8 cellular contexts compared by ENCODE assay signal in the genomic region with DNA sequence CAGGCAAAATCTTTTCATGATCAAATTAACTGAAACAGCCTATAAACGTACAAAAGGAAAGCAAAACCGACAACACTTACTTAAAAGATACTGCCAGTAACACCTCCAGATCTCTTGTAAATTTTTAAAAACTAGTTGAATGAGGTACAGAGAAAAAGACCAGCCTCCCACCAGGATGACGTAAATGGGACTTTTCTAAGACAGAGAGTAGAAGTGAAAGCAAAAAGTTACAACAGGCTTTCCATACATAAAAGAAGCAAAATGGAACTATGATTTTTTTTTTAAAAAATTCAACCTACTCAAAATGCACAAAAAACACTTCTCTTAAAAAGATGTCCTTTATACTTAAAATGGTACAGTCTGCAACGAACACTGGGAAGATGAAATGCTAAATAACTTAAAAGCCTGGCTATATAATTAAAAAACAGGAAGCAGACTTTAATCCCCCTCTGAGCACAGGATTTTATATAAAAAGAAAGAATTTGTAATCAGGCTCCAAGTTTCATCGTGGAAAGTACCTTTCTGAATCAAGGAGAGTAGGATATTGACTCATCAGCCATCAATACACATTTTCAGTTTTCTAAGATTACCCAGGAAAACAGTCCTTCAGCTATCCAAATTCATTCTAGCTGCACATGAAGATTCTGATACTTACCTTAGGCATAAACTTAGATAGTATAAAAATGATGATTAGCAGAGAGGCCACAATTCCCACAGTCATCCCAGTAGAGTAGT. TPM values are rescaled to one million over a fixed set of nuclear protein-coding genes. Genes with fewer than 3 reads are reported as not detected.
DNase-seq lines count a peak whose midpoint lies in the region; ATAC-seq, FAIRE-seq and TF ChIP-seq lines count a peak whose summit lies in the region.

No MANE protein-coding gene starts in this region.

- in situ Hi-C loops in GM12878 (cut with MboI): no loop called here

- FAIRE-seq in GM12878 (lab: Jason Lieb, UNC): peak; percentile 47

- RAD21 ChIA-PET in GM12878 (lab: Charles Lee; ENCODE audit: unreplicated experiment): interaction anchor here (0.6 to 5.2 kb wide), 6 partner anchors 13 to 118 kb away, joined by 3 to 77 read pairs (median 8); a partner anchor contains a TSS

- H3K9ac ChIP-seq in BLaER1 treated with 17β-estradiol and CSF1 and Interleukin-3, amounts not matched to agents 10 nM and 100 nM: peak overlapping the region in 10 of 11 experiments; percentile 32 to 71 (median 50); a peak in 16 of 22 replicates
- H3K9ac ChIP-seq in MM.1S (ENCODE audit: low read length): peak overlapping the region; percentile 32; the same call in 1 of the 2 replicates
- H3K9ac ChIP-seq in GM12878 (ENCODE audit: control insufficient read depth, insufficient read depth, low read length): peak overlapping the region; percentile 5

- TF ChIP-seq CTCF in MM.1S (IDR thresholded peaks at IDR 0.05; ENCODE audit: low read length) (no peak), GM12878 (IDR thresholded peaks at IDR 0.05 in 2 of 3, conservative IDR thresholded peaks at IDR 0.05 in 1 of 3; ENCODE audit: control insufficient read depth in 2 of 3, extremely low read depth in 1 of 3, insufficient read depth in 1 of 3, low read depth in 3 of 3, low read length in 3 of 3) (no peak), gastroesophageal sphincter (IDR thresholded peaks at IDR 0.05) (no peak)

- peak overlapping the region in 10 of 11 experiments; percentile 20 to 87 (median 69); a peak in 19 of 22 replicates for H3K27ac ChIP-seq in BLaER1 treated with 17β-estradiol and CSF1 and Interleukin-3, amounts not matched to agents 10 nM and 100 nM
- peak overlapping the region; percentile 59 for H3K27ac ChIP-seq in MM.1S (ENCODE audit: low read length)
- peak overlapping the region; percentile 59 for H3K27ac ChIP-seq in GM12878 (ENCODE audit: control insufficient read depth, insufficient read depth)
- H3K27ac ChIP-seq in gastroesophageal sphincter: no peak overlapping the region
- no peak overlapping the region for H3K27ac ChIP-seq in aorta (ENCODE audit: low read depth in 1 of 2, low read length in 2 of 2)

- H3K79me2 ChIP-seq in MM.1S (ENCODE audit: low read length) (no peaks in the 10 kb centered on the region; the same call in 1 of the 2 replicates), GM12878 (ENCODE audit: control insufficient read depth, insufficient read depth, low read length) (peaks cover 3% of the 10 kb centered on the region; the same call in 1 of the 2 replicates)

- intact Hi-C loops in GM12878 (cut with micrococcal nuclease; ENCODE audit: unreplicated experiment) (loop anchor here (5.0 kb wide), 2 partner anchors 312 to 377 kb away; a partner anchor contains a TSS), left cardiac atrium (cut with DNase I) (loop anchor here (5.0 to 10.0 kb wide), 3 partner anchors 52 to 307 kb away; no protein-coding TSS in a partner anchor), aorta (cut with DNase I) (loop anchor here in 1 of 2 donors (5.0 to 10.0 kb wide), 2 partner anchors 57 to 309 kb away; a partner anchor contains a TSS)

- H3K4me1 ChIP-seq in BLaER1 treated with 17β-estradiol and CSF1 and Interleukin-3, amounts not matched to agents 10 nM and 100 nM: peaks cover 0 to 47% (median 29%) of the 10 kb centered on the region in 10 experiments; a peak in 16 of 20 replicates
- H3K4me1 ChIP-seq in MM.1S (ENCODE audit: low read length) (peaks cover 10% of the 10 kb centered on the region), GM12878 (ENCODE audit: control insufficient read depth, insufficient read depth, low read length) (peaks cover 10% of the 10 kb centered on the region), gastroesophageal sphincter (peaks cover 0 to 2% (median under 1%) of the 10 kb centered on the region in 3 donors), aorta (ENCODE audit: control insufficient read depth in 1 of 2, insufficient read depth in 2 of 2, low read length in 2 of 2) (no peaks in the 10 kb centered on the region)

- SMC1A ChIA-PET in GM12878 (lab: Charles Lee; ENCODE audit: uncharacterized antibody, unreplicated experiment): interaction anchor here (1.0 to 6.1 kb wide), 7 partner anchors 9 to 119 kb away, joined by 3 to 68 read pairs (median 11); a partner anchor contains a TSS

- H4K20me1 ChIP-seq in BLaER1 treated with 17β-estradiol and CSF1 and Interleukin-3, amounts not matched to agents 10 nM and 100 nM: no peaks in the 10 kb centered on the region; a peak in 1 of 22 replicates
- H4K20me1 ChIP-seq in MM.1S (ENCODE audit: insufficient read depth, low read length) (no peaks in the 10 kb centered on the region), GM12878 (ENCODE audit: control insufficient read depth, insufficient read depth) (no peaks in the 10 kb centered on the region)

- WGBS in GM12878 (ENCODE audit: insufficient coverage, insufficient replicate concordance, low lambda C conversion rate, missing lambda C conversion rate): 6% methylated on average over 5 of the region's 5 CpGs
- 48 to 56% methylated on average over 4 to 5 of the region's 5 CpGs for WGBS in gastroesophageal sphincter (ENCODE audit: low coverage in 1 of 2), 2 donors
- 80 to 82% methylated on average over 5 of the region's 5 CpGs for WGBS in aorta, 2 donors

- peaks cover 38 to 94% (median 73%) of the 10 kb centered on the region in 11 experiments for H3K36me3 ChIP-seq in BLaER1 treated with 17β-estradiol and CSF1 and Interleukin-3, amounts not matched to agents 10 nM and 100 nM
- peaks cover 12% of the 10 kb centered on the region for H3K36me3 ChIP-seq in MM.1S (replicated peaks; ENCODE audit: insufficient read depth, low read length)
- peaks cover 0 to 26% of the 10 kb centered on the region in 2 experiments; a peak in 2 of 4 replicates for H3K36me3 ChIP-seq in GM12878 (ENCODE audit: control insufficient read depth in 2 of 2, insufficient read depth in 2 of 2, low read length in 1 of 2)
- H3K36me3 ChIP-seq in gastroesophageal sphincter: peaks cover 0 to 61% of the 10 kb centered on the region in 2 donors
- peaks cover 5% of the 10 kb centered on the region in 2 donors for H3K36me3 ChIP-seq in aorta (ENCODE audit: control insufficient read depth in 1 of 2, insufficient read depth in 2 of 2, low read length in 1 of 2)

- ATAC-seq in GM21515 (IDR thresholded peaks at IDR 0.05; ENCODE audit: unreplicated experiment) (peak; percentile 71), GM12878 (peak; percentile 96), gastroesophageal sphincter (no peak), left cardiac atrium (no peak), aorta (ENCODE audit: low FRiP score) (no peak)

- TF ChIP-seq RAD21 in GM12878 (IDR thresholded peaks at IDR 0.05; ENCODE audit: insufficient read depth, low read depth, low read length): no peak

- no TSS peak for BruUV-seq in GM12878 (replicated peaks; lab: Mats Ljungman, UMichigan)

- TF ChIP-seq EP300 in GM12878 (IDR thresholded peaks at IDR 0.05; ENCODE audit: borderline replicate concordance in 1 of 2, control insufficient read depth in 1 of 2, low read depth in 2 of 2, low read length in 2 of 2): no peak
- no peak for TF ChIP-seq EP300 in gastroesophageal sphincter (IDR thresholded peaks at IDR 0.05)

- peak overlapping the region in 8 of 11 experiments; percentile 10 to 86 (median 71); a peak in 15 of 22 replicates for H3K4me2 ChIP-seq in BLaER1 treated with 17β-estradiol and CSF1 and Interleukin-3, amounts not matched to agents 10 nM and 100 nM
- H3K4me2 ChIP-seq in MM.1S (ENCODE audit: low read depth, low read length) (peak overlapping the region; percentile 67), GM12878 (ENCODE audit: control insufficient read depth, insufficient read depth) (peak overlapping the region; percentile 28)

- H3K4me3 ChIP-seq in BLaER1 treated with 17β-estradiol and CSF1 and Interleukin-3, amounts not matched to agents 10 nM and 100 nM: peak overlapping the region in 5 of 10 experiments; percentile 12 to 49 (median 21); a peak in 7 of 20 replicates
- peak overlapping the region; percentile 49 for H3K4me3 ChIP-seq in MM.1S (ENCODE audit: low read length)
- H3K4me3 ChIP-seq in GM12878: peak overlapping the region; percentile 48; the same call in 1 of the 2 replicates
- H3K4me3 ChIP-seq in gastroesophageal sphincter: no peak overlapping the region
- no peak overlapping the region for H3K4me3 ChIP-seq in aorta (ENCODE audit: low read length in 2 of 2)

- CTCF ChIA-PET in GM12878 (lab: Yijun Ruan, JAX): interaction anchor here (0.7 to 17.6 kb wide), 13 partner anchors 9 to 165 kb away, joined by 3 to 458 read pairs (median 4); a partner anchor contains a TSS

- H3K9me2 ChIP-seq in MM.1S (replicated peaks; ENCODE audit: insufficient read depth, low read length): no peaks in the 10 kb centered on the region

- TF ChIP-seq POLR2A in GM12878 (IDR thresholded peaks at IDR 0.05; ENCODE audit: low read depth, low read length): no peak
- TF ChIP-seq POLR2A in gastroesophageal sphincter (IDR thresholded peaks at IDR 0.05): no peak

- peaks cover 27% of the 10 kb centered on the region for H3F3A ChIP-seq in MM.1S (ENCODE audit: insufficient read depth, low read length)

- DNase-seq in MM.1S (peak; percentile 71), GM12878 (ENCODE audit: low read depth, low spot score) (peak; percentile 69), left cardiac atrium (no peak), aorta (no peak), COLO829 (ENCODE audit: low spot score) (no peak)

- H2AFZ ChIP-seq in MM.1S (ENCODE audit: low read length) (peak overlapping the region; percentile 12; the same call in 1 of the 2 replicates), GM12878 (ENCODE audit: control insufficient read depth, low read depth, low read length) (peak overlapping the region; percentile 13; the same call in 1 of the 2 replicates)

- POLR2A ChIA-PET in GM12878 (lab: Charles Lee): interaction anchor here (2.5 to 3.7 kb wide), 2 partner anchors 14 to 47 kb away, joined by 18 to 29 read pairs; a partner anchor contains a TSS

- H3K9me3 ChIP-seq in BLaER1 treated with 17β-estradiol and CSF1 and Interleukin-3, amounts not matched to agents 10 nM and 100 nM (replicated peaks in 1 of 11): peaks cover 0 to 14% (median 0%) of the 10 kb centered on the region in 11 experiments; a peak in 6 of 22 replicates
- no peaks in the 10 kb centered on the region for H3K9me3 ChIP-seq in MM.1S (replicated peaks; ENCODE audit: insufficient read depth, low read length)
- H3K9me3 ChIP-seq in GM12878 (replicated peaks; ENCODE audit: control insufficient read depth, insufficient read depth, low read length): no peaks in the 10 kb centered on the region; the same call in 2 of the 3 replicates
- no peaks in the 10 kb centered on the region for H3K9me3 ChIP-seq in gastroesophageal sphincter
- no peaks in the 10 kb centered on the region for H3K9me3 ChIP-seq in aorta (ENCODE audit: control insufficient read depth, low read length)

- H3K27me3 ChIP-seq in BLaER1 treated with 17β-estradiol and CSF1 and Interleukin-3, amounts not matched to agents 10 nM and 100 nM: no peaks in the 10 kb centered on the region
- H3K27me3 ChIP-seq in MM.1S (replicated peaks; ENCODE audit: insufficient read depth, low read length) (no peaks in the 10 kb centered on the region), GM12878 (replicated peaks in 1 of 2; ENCODE audit: control insufficient read depth in 2 of 2, insufficient read depth in 2 of 2, low read length in 1 of 2) (no peaks in the 10 kb centered on the region), gastroesophageal sphincter (no peaks in the 10 kb centered on the region), aorta (ENCODE audit: control insufficient read depth in 1 of 2, insufficient read depth in 2 of 2, low read length in 1 of 2) (no peaks in the 10 kb centered on the region)

RNA-seq across cellular contexts. Expression of a gene that starts 14.2 kb away (rescaled TPM):
- 0.34 and 0.98 TPM in 2 replicates for total RNA-seq in GM12878 (2013; cell fraction: nucleolus; rRNA removed)
- total RNA-seq in GM12878 (2014; rRNA removed): 0.05 TPM in 1 of 2 replicates, not detected in the other
- 0.13 and 0.14 TPM in 2 replicates for total RNA-seq in GM12878 (2014; rRNA removed; fragmentation: Illumina TruSeq; extraction: Trizol)
- 0.08 and 0.10 TPM in 2 replicates for total RNA-seq in GM12878 (2021)
- not detected for polyA plus RNA-seq in GM12878 (2011; ENCODE audit: low read depth)
- polyA plus RNA-seq in GM12878 (2011; rRNA removed): 0.16 and 0.23 TPM in 2 replicates
- 0.09 and 0.15 TPM in 2 replicates for polyA plus RNA-seq in GM12878 (2011; cell fraction: cytosol; rRNA removed)
- polyA plus RNA-seq in GM12878 (2011; cell fraction: nucleus; rRNA removed): 1.1 and 2.2 TPM in 2 replicates
- polyA plus RNA-seq in GM12878 (2012): 0.22 and 0.43 TPM in 2 replicates
- polyA plus RNA-seq in GM12878 (2014; fragmentation: Illumina TruSeq; extraction: Trizol): 0.16 TPM in 1 of 2 replicates, not detected in the other
- under 1 TPM in 1 of 2 experiments, not detected in 1; 0.05 TPM for polyA plus RNA-seq in GM12878 (2014; fragmentation: Nextera tagmentation; extraction: Ambion mirVana)
- polyA plus RNA-seq in GM12878 (2014; rRNA removed): 0.01 and 0.15 TPM in 2 replicates
- under 1 TPM; 0.27 to 0.34 TPM for polyA plus RNA-seq in GM12878 (2016; fragmentation: Nextera tagmentation; extraction: Ambion mirVana)
- polyA minus RNA-seq in GM12878 (2011; rRNA and poly(A)+ RNA removed): 0.51 and 1.9 TPM in 2 replicates
- not detected in 2 replicates for polyA minus RNA-seq in GM12878 (2011; cell fraction: cytosol; rRNA and poly(A)+ RNA removed)
- polyA minus RNA-seq in GM12878 (2011; cell fraction: nucleus; rRNA and poly(A)+ RNA removed): 0.48 and 0.97 TPM in 2 replicates
- total RNA-seq in gastroesophageal sphincter: under 1 TPM; 0.22 to 0.54 (median 0.29) TPM
- total RNA-seq in left cardiac atrium: under 1 TPM; 0.09 to 0.13 TPM
- 1 to 10 TPM in 1 of 2 donors, under 1 TPM in 1; 0.58 to 1.4 TPM for total RNA-seq in aorta
- polyA plus RNA-seq in aorta: 10 to 100 TPM in 1 of 2 donors, under 1 TPM in 1; 0.05 to 77.4 TPM

RNA-seq across cellular contexts. Expression of a gene that starts 14.4 kb away (rescaled TPM):
- 79.0 and 86.0 TPM in 2 replicates for total RNA-seq in GM12878 (2013; cell fraction: nucleolus; rRNA removed)
- total RNA-seq in GM12878 (2014; rRNA removed) (19.7 and 22.6 TPM in 2 replicates), GM12878 (2014; rRNA removed; fragmentation: Illumina TruSeq; extraction: Trizol) (17.7 and 19.7 TPM in 2 replicates), GM12878 (2021) (20.7 and 20.8 TPM in 2 replicates), gastroesophageal sphincter (10 to 100 TPM; 11.8 to 14.9 (median 12.7) TPM), left cardiac atrium (1 to 10 TPM; 2.8 to 5.3 TPM), aorta (1 to 10 TPM; 7.6 to 10.0 TPM)
- 7.4 TPM for polyA plus RNA-seq in GM12878 (2011; ENCODE audit: low read depth)
- polyA plus RNA-seq in GM12878 (2011; rRNA removed) (45.9 and 61.7 TPM in 2 replicates), GM12878 (2014; fragmentation: Illumina TruSeq; extraction: Trizol) (24.9 and 30.5 TPM in 2 replicates), GM12878 (2014; fragmentation: Nextera tagmentation; extraction: Ambion mirVana) (1 to 10 TPM; 4.0 to 4.7 TPM), GM12878 (2014; rRNA removed) (17.8 and 20.6 TPM in 2 replicates), GM12878 (2016; fragmentation: Nextera tagmentation; extraction: Ambion mirVana) (10 to 100 TPM; 18.2 to 20.0 TPM), aorta (1 to 10 TPM in 1 of 2 donors, under 1 TPM in 1; 0.75 to 5.8 TPM)
- 18.3 and 22.3 TPM in 2 replicates for polyA plus RNA-seq in GM12878 (2011; cell fraction: cytosol; rRNA removed)
- 60.1 and 76.7 TPM in 2 replicates for polyA plus RNA-seq in GM12878 (2011; cell fraction: nucleus; rRNA removed)
- 9.3 and 14.8 TPM in 2 replicates for polyA plus RNA-seq in GM12878 (2012)
- polyA minus RNA-seq in GM12878 (2011; rRNA and poly(A)+ RNA removed): 26.2 and 32.9 TPM in 2 replicates
- 6.3 and 7.0 TPM in 2 replicates for polyA minus RNA-seq in GM12878 (2011; cell fraction: cytosol; rRNA and poly(A)+ RNA removed)
- polyA minus RNA-seq in GM12878 (2011; cell fraction: nucleus; rRNA and poly(A)+ RNA removed): 13.1 and 14.1 TPM in 2 replicates

RNA-seq across cellular contexts. Expression of a gene that starts 24.8 kb away (rescaled TPM):
- 27.9 and 30.3 TPM in 2 replicates for total RNA-seq in GM12878 (2013; cell fraction: nucleolus; rRNA removed)
- total RNA-seq in GM12878 (2014; rRNA removed) (28.4 and 30.1 TPM in 2 replicates), GM12878 (2014; rRNA removed; fragmentation: Illumina TruSeq; extraction: Trizol) (13.0 and 13.6 TPM in 2 replicates), GM12878 (2021) (28.2 and 28.5 TPM in 2 replicates), gastroesophageal sphincter (10 to 100 TPM; 30.7 to 41.3 (median 38.8) TPM), left cardiac atrium (10 to 100 TPM; 11.1 to 17.1 TPM), aorta (10 to 100 TPM; 31.6 to 48.4 TPM)
- polyA plus RNA-seq in GM12878 (2011; ENCODE audit: low read depth): 5.3 TPM
- polyA plus RNA-seq in GM12878 (2011; rRNA removed) (25.2 and 35.2 TPM in 2 replicates), GM12878 (2014; fragmentation: Illumina TruSeq; extraction: Trizol) (7.9 and 17.0 TPM in 2 replicates), GM12878 (2014; fragmentation: Nextera tagmentation; extraction: Ambion mirVana) (1 to 10 TPM in 1 of 2 experiments, under 1 TPM in 1; 0.35 to 1.0 TPM), GM12878 (2014; rRNA removed) (28.0 and 28.6 TPM in 2 replicates), GM12878 (2016; fragmentation: Nextera tagmentation; extraction: Ambion mirVana) (1 to 10 TPM; 3.6 to 5.8 TPM), aorta (10 to 100 TPM; 19.8 to 32.2 TPM)
- 36.4 and 44.0 TPM in 2 replicates for polyA plus RNA-seq in GM12878 (2011; cell fraction: cytosol; rRNA removed)
- polyA plus RNA-seq in GM12878 (2011; cell fraction: nucleus; rRNA removed): 69.8 and 77.5 TPM in 2 replicates
- 11.5 and 17.8 TPM in 2 replicates for polyA plus RNA-seq in GM12878 (2012)
- 21.1 and 40.5 TPM in 2 replicates for polyA minus RNA-seq in GM12878 (2011; rRNA and poly(A)+ RNA removed)
- polyA minus RNA-seq in GM12878 (2011; cell fraction: cytosol; rRNA and poly(A)+ RNA removed): 14.6 and 15.7 TPM in 2 replicates
- 17.3 and 27.7 TPM in 2 replicates for polyA minus RNA-seq in GM12878 (2011; cell fraction: nucleus; rRNA and poly(A)+ RNA removed)

RNA-seq across cellular contexts. Expression of a gene that starts 47.0 kb away (rescaled TPM):
- 219 and 234 TPM in 2 replicates for total RNA-seq in GM12878 (2013; cell fraction: nucleolus; rRNA removed)
- total RNA-seq in GM12878 (2014; rRNA removed) (100 and 101 TPM in 2 replicates), GM12878 (2014; rRNA removed; fragmentation: Illumina TruSeq; extraction: Trizol) (79.0 and 79.9 TPM in 2 replicates), GM12878 (2021) (146 and 163 TPM in 2 replicates), gastroesophageal sphincter (100 to 1,000 TPM in 3 of 4 donors, 10 to 100 TPM in 1; 92.5 to 166 (median 156) TPM), left cardiac atrium (10 to 100 TPM; 77.7 to 78.1 TPM), aorta (100 to 1,000 TPM; 199 to 258 TPM)
- 92.2 TPM for polyA plus RNA-seq in GM12878 (2011; ENCODE audit: low read depth)
- polyA plus RNA-seq in GM12878 (2011; rRNA removed) (107 and 176 TPM in 2 replicates), GM12878 (2014; fragmentation: Illumina TruSeq; extraction: Trizol) (161 and 168 TPM in 2 replicates), GM12878 (2014; fragmentation: Nextera tagmentation; extraction: Ambion mirVana) (10 to 100 TPM; 14.2 to 17.3 TPM), GM12878 (2014; rRNA removed) (153 and 157 TPM in 2 replicates), GM12878 (2016; fragmentation: Nextera tagmentation; extraction: Ambion mirVana) (10 to 100 TPM; 61.0 to 63.3 TPM), aorta (100 to 1,000 TPM in 1 of 2 donors, 10 to 100 TPM in 1; 99.8 to 382 TPM)
- 210 and 211 TPM in 2 replicates for polyA plus RNA-seq in GM12878 (2011; cell fraction: cytosol; rRNA removed)
- 576 and 633 TPM in 2 replicates for polyA plus RNA-seq in GM12878 (2011; cell fraction: nucleus; rRNA removed)
- 137 and 138 TPM in 2 replicates for polyA plus RNA-seq in GM12878 (2012)
- polyA minus RNA-seq in GM12878 (2011; rRNA and poly(A)+ RNA removed): 146 and 216 TPM in 2 replicates
- 57.9 and 72.7 TPM in 2 replicates for polyA minus RNA-seq in GM12878 (2011; cell fraction: cytosol; rRNA and poly(A)+ RNA removed)
- polyA minus RNA-seq in GM12878 (2011; cell fraction: nucleus; rRNA and poly(A)+ RNA removed): 75.9 and 146 TPM in 2 replicates

RNA-seq across cellular contexts. Expression of a gene that starts 47.8 kb away (rescaled TPM):
- total RNA-seq in GM12878 (2013; cell fraction: nucleolus; rRNA removed): not detected in 2 replicates
- total RNA-seq in GM12878 (2014; rRNA removed) (not detected in 2 replicates), GM12878 (2014; rRNA removed; fragmentation: Illumina TruSeq; extraction: Trizol) (not detected in 2 replicates), GM12878 (2021) (not detected in 2 replicates), gastroesophageal sphincter (not detected), left cardiac atrium (not detected), aorta (not detected)
- not detected for polyA plus RNA-seq in GM12878 (2011; ENCODE audit: low read depth)
- polyA plus RNA-seq in GM12878 (2011; rRNA removed) (0.11 and 0.13 TPM in 2 replicates), GM12878 (2014; fragmentation: Illumina TruSeq; extraction: Trizol) (not detected in 2 replicates), GM12878 (2014; fragmentation: Nextera tagmentation; extraction: Ambion mirVana) (under 1 TPM; 0.13 to 0.18 TPM), GM12878 (2014; rRNA removed) (not detected in 2 replicates), GM12878 (2016; fragmentation: Nextera tagmentation; extraction: Ambion mirVana) (not detected), aorta (under 1 TPM in 1 of 2 donors, not detected in 1; 0.88 TPM)
- polyA plus RNA-seq in GM12878 (2011; cell fraction: cytosol; rRNA removed): not detected in 2 replicates
- polyA plus RNA-seq in GM12878 (2011; cell fraction: nucleus; rRNA removed): 0.15 and 0.22 TPM in 2 replicates
- not detected in 2 replicates for polyA plus RNA-seq in GM12878 (2012)
- polyA minus RNA-seq in GM12878 (2011; rRNA and poly(A)+ RNA removed): not detected in 2 replicates
- not detected in 2 replicates for polyA minus RNA-seq in GM12878 (2011; cell fraction: cytosol; rRNA and poly(A)+ RNA removed)
- polyA minus RNA-seq in GM12878 (2011; cell fraction: nucleus; rRNA and poly(A)+ RNA removed): not detected in 2 replicates

Comparison
In these comparisons a context has a peak if more than half of its experiments do, and no peak if none do; other contexts are left out.
1. H3K27ac ChIP-seq: peak in BLaER1 treated with 17β-estradiol and CSF1 and Interleukin-3, amounts not matched to agents 10 nM and 100 nM (10 of 11), MM.1S (single experiment) and GM12878 (single experiment); none in gastroesophageal sphincter (0 of 4) and aorta (0 of 2).
2. H3K4me3 ChIP-seq: peak in MM.1S (single experiment) and GM12878 (single experiment); none in gastroesophageal sphincter (0 of 2) and aorta (0 of 2).
3. ATAC-seq: peak in GM21515 (single experiment) and GM12878 (single experiment); none in gastroesophageal sphincter (single experiment), left cardiac atrium (0 of 2) and aorta (single experiment).
4. DNase-seq: peak in MM.1S (single experiment) and GM12878 (single experiment); none in left cardiac atrium (single experiment), aorta (0 of 2) and COLO829 (single experiment).
5. Peak in every context shown above with its lines, with median percentiles within 50 percentile points of each other: H3K4me2 ChIP-seq and H3K9ac ChIP-seq.